19 cellular contexts compared by ENCODE assay signal in genomic region chr3:24670871-24671270, GRCh38.
DNase-seq lines count a peak whose midpoint lies in the region; ATAC-seq, FAIRE-seq and TF ChIP-seq lines count a peak whose summit lies in the region.
"Had no signal": no experiment of that assay in that cellular context is flagged by ENCODE, and none has a peak within 500 bp of the region (broad histone marks: within the 10 kb centered on the region; RNA-seq: fewer than 3 reads in every experiment).

No MANE protein-coding gene starts in this region.

- no peak overlapping the region for H2AFZ ChIP-seq in H9 (ENCODE audit: low read length)

- no peaks in the 10 kb centered on the region for H3K9me3 Mint-ChIP-seq in H9

- H3K36me3 Mint-ChIP-seq in H9 (ENCODE audit: insufficient read depth in 1 of 3, low read depth in 3 of 3) = no peaks in the 10 kb centered on the region
- H3K36me3 Mint-ChIP-seq: CD4-positive, alpha-beta memory T cell had no signal

- no peaks in the 10 kb centered on the region for H3K27me3 ChIP-seq in liver (ENCODE audit: control insufficient read depth in 4 of 4, insufficient read depth in 4 of 4, low read length in 3 of 4)
- no peaks in the 10 kb centered on the region for H3K27me3 ChIP-seq in small intestine (ENCODE audit: control insufficient read depth in 2 of 2, insufficient read depth in 2 of 2, low read length in 2 of 2)
- H3K27me3 ChIP-seq in H9 (ENCODE audit: insufficient read depth, low read length) = no peaks in the 10 kb centered on the region
- H3K27me3 ChIP-seq in A673 (replicated peaks; ENCODE audit: insufficient read depth, low read depth, low read length, poor library complexity) = no peaks in the 10 kb centered on the region

- no peak for TF ChIP-seq RAD21 in liver (IDR thresholded peaks at IDR 0.05)

- no peak overlapping the region for H3K14ac ChIP-seq in H9 (ENCODE audit: insufficient read depth, low read length)

- H4K20me1 ChIP-seq in H9 (ENCODE audit: control insufficient read depth, insufficient read depth, insufficient read length) = no peaks in the 10 kb centered on the region

- H3K4me1 Mint-ChIP-seq in H9 = no peaks in the 10 kb centered on the region
- H3K4me1 Mint-ChIP-seq: CD4-positive, alpha-beta memory T cell had no signal

- no peaks in the 10 kb centered on the region for H3K36me3 ChIP-seq in liver (ENCODE audit: control insufficient read depth in 4 of 4, insufficient read depth in 3 of 4, low read depth in 1 of 4, low read length in 3 of 4)
- H3K36me3 ChIP-seq in small intestine (ENCODE audit: control insufficient read depth in 2 of 2, insufficient read depth in 2 of 2, low read length in 2 of 2) = no peaks in the 10 kb centered on the region
- H3K36me3 ChIP-seq in A673 (ENCODE audit: insufficient read depth, low read length, poor library complexity, severe bottlenecking) = no peaks in the 10 kb centered on the region

- POLR2A ChIA-PET in A673 (lab: Charles Lee; ENCODE audit: low non-redundant PET) = no interaction called here

- H3K56ac ChIP-seq in H9 (ENCODE audit: insufficient read length, low read depth, low read length) = no peak overlapping the region

- H4K5ac ChIP-seq in H9 (ENCODE audit: insufficient read length, low read depth, low read length) = no peak overlapping the region

- H3K27ac ChIP-seq in liver (ENCODE audit: low read depth in 1 of 2, low read length in 2 of 2) = no peak overlapping the region
- no peak overlapping the region for H3K27ac ChIP-seq in small intestine (ENCODE audit: low read depth in 1 of 2, low read length in 1 of 2)
- H3K27ac ChIP-seq in H9 (ENCODE audit: insufficient read length, low read depth, low read length) = no peak overlapping the region
- H3K27ac ChIP-seq in A673 (ENCODE audit: low read depth, low read length, poor library complexity, severe bottlenecking) = no peak overlapping the region
- H3K27ac ChIP-seq: A549 had no signal

- H3K27ac Mint-ChIP-seq in H9 = no peak overlapping the region
- H3K27ac Mint-ChIP-seq: CD4-positive, alpha-beta memory T cell had no signal

- H3K4me1 ChIP-seq in liver (ENCODE audit: control insufficient read depth in 4 of 4, insufficient read depth in 4 of 4, low read length in 3 of 4) (peaks cover 0 to 3% (median under 1%) of the 10 kb centered on the region in 4 donors), small intestine (ENCODE audit: control insufficient read depth in 2 of 2, insufficient read depth in 1 of 2, low read depth in 1 of 2, low read length in 1 of 2) (no peaks in the 10 kb centered on the region), H9 (ENCODE audit: insufficient read depth, low read length) (no peaks in the 10 kb centered on the region), A673 (ENCODE audit: insufficient read depth, low read length, poor library complexity, severe bottlenecking) (no peaks in the 10 kb centered on the region)
- H3K4me1 ChIP-seq: A549 had no signal

- no peak overlapping the region for H3K4me2 ChIP-seq in H9 (ENCODE audit: insufficient read depth, insufficient read length, low read length)
- H3K4me2 ChIP-seq: A549 had no signal

- H3K18ac ChIP-seq in H9 (ENCODE audit: insufficient read length, low read depth, low read length) = no peak overlapping the region

- ATAC-seq in left colon = peak; percentile 58
- no peak for ATAC-seq in HG03442 (IDR thresholded peaks at IDR 0.05; ENCODE audit: unreplicated experiment)
- ATAC-seq: A549, HCT116 had no signal

- H3K79me1 ChIP-seq in H9 (ENCODE audit: insufficient read depth, low read depth, low read length, poor library complexity, severe bottlenecking) = no peaks in the 10 kb centered on the region

- H4K8ac ChIP-seq in H9 (replicated peaks; ENCODE audit: insufficient read length, low read depth, low read length) = no peak overlapping the region

- no peak for FAIRE-seq in small intestine (lab: Jason Lieb, UNC)
- FAIRE-seq: A549, GM12892 had no signal

- no peak overlapping the region for H3K4me3 Mint-ChIP-seq in H9
- H3K4me3 Mint-ChIP-seq: CD4-positive, alpha-beta memory T cell had no signal

- no peaks in the 10 kb centered on the region for H3K27me3 Mint-ChIP-seq in H9 (ENCODE audit: low read depth)
- H3K27me3 Mint-ChIP-seq: CD4-positive, alpha-beta memory T cell had no signal

- no peak overlapping the region for H3K4ac ChIP-seq in H9 (ENCODE audit: low read depth, low read length)

- DNase-seq in SW480 (ENCODE audit: low spot score) (peak; percentile 54), left colon (no peak), small intestine (peak; percentile 40), H9 (no peak), A673 (ENCODE audit: low spot score) (no peak)
- DNase-seq: 8988T; C1 segment of cervical spinal cord; CD4-positive, alpha-beta memory T cell; COR-L47; DMS153; DMS79 treated with DMSO at 0.1 percent for 48 hours; GF-D8; GOT3; H7 had no signal

- H3T11ph ChIP-seq in H9 (ENCODE audit: low read length) = no peak overlapping the region

- no peak overlapping the region for H3K4me3 ChIP-seq in liver (ENCODE audit: low read depth in 1 of 3, low read length in 3 of 3)
- no peak overlapping the region for H3K4me3 ChIP-seq in small intestine (ENCODE audit: low read depth in 1 of 2, low read length in 2 of 2)
- H3K4me3 ChIP-seq in A673 (ENCODE audit: low read depth, low read length, poor library complexity, severe bottlenecking) = no peak overlapping the region
- H3K4me3 ChIP-seq: A549 had no signal

- BruUV-seq in A673 (replicated peaks; lab: Mats Ljungman, UMichigan) = no TSS peak

- TF ChIP-seq CTCF in liver (IDR thresholded peaks at IDR 0.05; ENCODE audit: low read depth, low read length, missing input control) (no peak), H9 (conservative IDR thresholded peaks at IDR 0.05) (no peak), A673 (conservative IDR thresholded peaks at IDR 0.05; ENCODE audit: low read depth, low read length) (no peak)

- H3K79me2 ChIP-seq in H9 (ENCODE audit: insufficient read depth, low read length) = no peaks in the 10 kb centered on the region

- no peak overlapping the region for H3K9ac ChIP-seq in liver (ENCODE audit: low read depth in 1 of 2, low read length in 2 of 2)
- no peak overlapping the region for H3K9ac ChIP-seq in H9 (ENCODE audit: extremely low read depth, insufficient read length, low read length)

- no peak overlapping the region for H2BK120ac ChIP-seq in H9 (ENCODE audit: low read depth, low read length, poor library complexity, severe bottlenecking)

- H2BK12ac ChIP-seq in H9 (ENCODE audit: insufficient read length, low read depth, low read length) = no peak overlapping the region

- H3K9me3 ChIP-seq in liver (ENCODE audit: control insufficient read depth in 4 of 4, low read length in 3 of 4) (no peaks in the 10 kb centered on the region), small intestine (ENCODE audit: control insufficient read depth, low read depth) (no peaks in the 10 kb centered on the region), H9 (ENCODE audit: control insufficient read depth, low read depth, low read length) (no peaks in the 10 kb centered on the region), A673 (ENCODE audit: low read depth, low read length, poor library complexity, severe bottlenecking) (no peaks in the 10 kb centered on the region)
- H3K9me3 ChIP-seq: A549 had no signal

- no peak overlapping the region for H2AK5ac ChIP-seq in H9 (ENCODE audit: insufficient read length, low read length)

- no peak overlapping the region for H2BK5ac ChIP-seq in H9 (ENCODE audit: insufficient read length, low read length)

- intact Hi-C loops in left colon (cut with DNase I, micrococcal nuclease) (no loop called here), A673 (cut with micrococcal nuclease; ENCODE audit: unreplicated experiment) (no loop called here)

- no peak overlapping the region for H4K91ac ChIP-seq in H9 (ENCODE audit: insufficient read length, low read depth, low read length)

- CTCF ChIA-PET in A673 (lab: Charles Lee) = no interaction called here

- 68% methylated on average over 3 of the region's 3 CpGs for WGBS in liver
- WGBS in small intestine, 3 donors = 34 to 68% (median 65%) methylated on average over 3 of the region's 3 CpGs
- WGBS in H9 (ENCODE audit: extremely low coverage, insufficient read length, low lambda C conversion rate) = no CpG with 5 or more reads among the region's 3 CpGs

- H3K23ac ChIP-seq in H9 (ENCODE audit: insufficient read length, low read depth, low read length) = no peak overlapping the region

- H2BK20ac ChIP-seq in H9 (ENCODE audit: low read depth, low read length, poor library complexity, severe bottlenecking) = no peak overlapping the region

- H2BK15ac ChIP-seq in H9 (ENCODE audit: low read depth, low read length) = no peak overlapping the region

- no peaks in the 10 kb centered on the region for H3K23me2 ChIP-seq in H9 (ENCODE audit: insufficient read length, low read depth, low read length, poor library complexity, severe bottlenecking)

TF ChIP-seq in liver, 16 proteins besides CTCF, POLR2A, EP300 and RAD21:
- TF ChIP-seq FOXA2 (IDR thresholded peaks at IDR 0.05) (no peak), GABPA (IDR thresholded peaks at IDR 0.05 in 1 of 2, conservative IDR thresholded peaks at IDR 0.05 in 1 of 2) (no peak), HNF4G (IDR thresholded peaks at IDR 0.05) (peak; percentile 27), ATF3 (IDR thresholded peaks at IDR 0.05) (no peak), HNF4A (conservative IDR thresholded peaks at IDR 0.05) (peak; percentile 59 to 70), SP1 (IDR thresholded peaks at IDR 0.05) (no peak), ZBTB33 (IDR thresholded peaks at IDR 0.05) (no peak), JUND (IDR thresholded peaks at IDR 0.05) (no peak)

Comparison
In these comparisons a context has a peak if more than half of its experiments do, and no peak if none do; other contexts are left out.
1. DNase-seq: peak in SW480 (single experiment) and small intestine (single experiment); none in left colon (0 of 2), H9 (single experiment) and A673 (single experiment).